ENCODE assay signal across 19 cellular contexts in the genomic region with DNA sequence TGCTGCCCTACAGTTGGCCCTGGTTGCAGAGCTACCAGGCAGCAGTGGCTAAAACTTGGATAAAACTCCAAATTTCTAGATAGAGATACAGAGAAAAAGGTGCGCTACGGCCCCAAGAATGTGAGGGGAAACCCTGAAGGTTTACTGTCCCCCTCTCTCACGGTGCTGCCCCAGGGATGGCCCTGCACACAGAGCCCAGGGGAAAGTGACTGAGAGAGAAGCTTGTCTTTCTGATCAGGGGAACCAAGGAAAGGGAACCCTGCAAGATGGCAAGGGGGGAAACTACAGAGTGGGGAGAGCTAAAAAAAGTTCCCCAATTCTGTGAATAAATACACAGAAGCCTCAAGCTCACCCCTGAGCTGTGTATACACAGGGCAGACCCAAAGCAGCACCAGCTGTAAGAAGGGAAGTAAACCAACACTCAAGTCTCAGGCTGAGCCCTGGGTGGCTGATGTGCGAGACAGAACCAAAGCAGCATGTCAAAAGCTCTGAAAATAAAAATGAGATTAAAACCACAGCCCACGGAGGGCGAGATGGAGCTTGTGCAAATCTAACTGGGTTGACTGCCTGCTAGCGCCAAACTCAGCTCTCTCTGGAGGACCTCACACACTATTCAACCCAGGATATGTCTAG. TPM values are rescaled to one million over a fixed set of nuclear protein-coding genes. Genes with fewer than 3 reads are reported as not detected.
A peak's percentile ranks its signal among the peaks of the same experiment; 100 is the strongest.
DNase-seq lines count a peak whose midpoint lies in the region; ATAC-seq and TF ChIP-seq lines count a peak whose summit lies in the region.
"Had no signal": no experiment of that assay in that cellular context is flagged by ENCODE, and none has a peak within 500 bp of the region (broad histone marks: within the 10 kb centered on the region; RNA-seq: fewer than 3 reads in every experiment).

No MANE protein-coding gene starts in this region.

- H3K9me3 ChIP-seq in testis: no peaks in the 10 kb centered on the region
- H3K9me3 ChIP-seq: vagina had no signal

- DNase-seq in activated CD8-positive, alpha-beta memory T cell treated with anti-CD3 and anti-CD28 coated beads, Interleukin-2, amount 10 ng/mL, durations not matched to agents 7 days and 5 days: peak; percentile 33
- no peak for DNase-seq in activated CD8-positive, alpha-beta memory T cell treated with anti-CD3 and anti-CD28 coated beads for 24 hours
- DNase-seq in NB4 (ENCODE audit: low read depth) (peak; percentile 31), fibroblast of peridontal ligament (ENCODE audit: extremely low read depth) (peak; percentile 45), testis (peak; percentile 8)
- DNase-seq in activated naive CD4-positive, alpha-beta T cell treated with anti-CD3 and anti-CD28 coated beads for 36 hours: no peak
- DNase-seq: activated gamma-delta T cell; effector memory CD8-positive, alpha-beta T cell; KBM-7; kidney glomerular epithelial cell; NCI-H1105 treated with DMSO at 0.1 percent for 48 hours; NCI-H2171 treated with DMSO at 0.1 percent for 48 hours; NCI-H82; stimulated activated CD4-positive, alpha-beta T cell treated with anti-CD3 and anti-CD28 coated beads, Interleukin-15, amount 100 ng/mL, for 24 hours had no signal

- H3K36me3 Mint-ChIP-seq in activated CD8-positive, alpha-beta memory T cell treated with anti-CD3 and anti-CD28 coated beads, Interleukin-2, amount 10 ng/mL, durations not matched to agents 7 days and 5 days: no peaks in the 10 kb centered on the region
- peaks cover 2% of the 10 kb centered on the region for H3K36me3 Mint-ChIP-seq in activated naive CD4-positive, alpha-beta T cell treated with anti-CD3 and anti-CD28 coated beads for 36 hours (ENCODE audit: low read depth)

- no peaks in the 10 kb centered on the region for H3K36me3 ChIP-seq in testis (ENCODE audit: low read depth, missing control alignments)
- H3K36me3 ChIP-seq: vagina had no signal

- H3K27ac Mint-ChIP-seq in activated CD8-positive, alpha-beta memory T cell treated with anti-CD3 and anti-CD28 coated beads, Interleukin-2, amount 10 ng/mL, durations not matched to agents 7 days and 5 days: no peak overlapping the region
- no peak overlapping the region for H3K27ac Mint-ChIP-seq in activated naive CD4-positive, alpha-beta T cell treated with anti-CD3 and anti-CD28 coated beads for 36 hours
- H3K27ac Mint-ChIP-seq: T-cell had no signal

- H3K9me3 Mint-ChIP-seq in activated CD8-positive, alpha-beta memory T cell treated with anti-CD3 and anti-CD28 coated beads, Interleukin-2, amount 10 ng/mL, durations not matched to agents 7 days and 5 days (ENCODE audit: low read depth): no peaks in the 10 kb centered on the region
- H3K9me3 Mint-ChIP-seq in activated naive CD4-positive, alpha-beta T cell treated with anti-CD3 and anti-CD28 coated beads for 36 hours: no peaks in the 10 kb centered on the region
- H3K9me3 Mint-ChIP-seq: central memory CD8-positive, alpha-beta T cell; effector memory CD8-positive, alpha-beta T cell; T-cell had no signal

- TF ChIP-seq POLR2A in NB4 (IDR thresholded peaks at IDR 0.05; ENCODE audit: extremely low read depth, insufficient read length) (no peak), testis (IDR thresholded peaks at IDR 0.05) (no peak)

- TF ChIP-seq CTCF in NB4 (IDR thresholded peaks at IDR 0.05; ENCODE audit: low read depth, low read length): no peak
- no peak for TF ChIP-seq CTCF in testis (IDR thresholded peaks at IDR 0.05)

- H3K4me3 Mint-ChIP-seq in activated CD8-positive, alpha-beta memory T cell treated with anti-CD3 and anti-CD28 coated beads, Interleukin-2, amount 10 ng/mL, durations not matched to agents 7 days and 5 days: no peak overlapping the region
- H3K4me3 Mint-ChIP-seq in activated naive CD4-positive, alpha-beta T cell treated with anti-CD3 and anti-CD28 coated beads for 36 hours: no peak overlapping the region
- H3K4me3 Mint-ChIP-seq: central memory CD8-positive, alpha-beta T cell; effector memory CD8-positive, alpha-beta T cell; T-cell had no signal

- H3K27ac ChIP-seq in testis: no peak overlapping the region
- H3K27ac ChIP-seq: vagina had no signal

- H3K27me3 Mint-ChIP-seq in activated CD8-positive, alpha-beta memory T cell treated with anti-CD3 and anti-CD28 coated beads, Interleukin-2, amount 10 ng/mL, durations not matched to agents 7 days and 5 days: no peaks in the 10 kb centered on the region
- H3K27me3 Mint-ChIP-seq in activated naive CD4-positive, alpha-beta T cell treated with anti-CD3 and anti-CD28 coated beads for 36 hours (ENCODE audit: low read depth): no peaks in the 10 kb centered on the region
- H3K27me3 Mint-ChIP-seq: central memory CD8-positive, alpha-beta T cell; effector memory CD8-positive, alpha-beta T cell; T-cell had no signal

- WGBS in testis, 2 donors: 78 to 79% methylated on average over 7 of the region's 7 CpGs

- peaks cover 8% of the 10 kb centered on the region for H3K4me1 Mint-ChIP-seq in activated CD8-positive, alpha-beta memory T cell treated with anti-CD3 and anti-CD28 coated beads, Interleukin-2, amount 10 ng/mL, durations not matched to agents 7 days and 5 days
- peaks cover 23% of the 10 kb centered on the region for H3K4me1 Mint-ChIP-seq in activated naive CD4-positive, alpha-beta T cell treated with anti-CD3 and anti-CD28 coated beads for 36 hours (ENCODE audit: low read depth)

- CTCF ChIA-PET in activated CD8-positive, alpha-beta memory T cell treated with anti-CD3 and anti-CD28 coated beads, Interleukin-2, amount 10 ng/mL, durations not matched to agents 7 days and 5 days (lab: Charles Lee): interaction anchor here (0.7 to 1.4 kb wide), 3 partner anchors 10 to 102 kb away, joined by 3 to 6 read pairs (median 4); no protein-coding TSS in a partner anchor
- CTCF ChIA-PET in activated naive CD4-positive, alpha-beta T cell treated with anti-CD3 and anti-CD28 coated beads for 36 hours (lab: Charles Lee): interaction anchor here (0.6 to 2.3 kb wide), 4 partner anchors 34 to 107 kb away, joined by 3 to 8 read pairs (median 4); no protein-coding TSS in a partner anchor

- no peak for ATAC-seq in activated CD8-positive, alpha-beta memory T cell treated with anti-CD3 and anti-CD28 coated beads, Interleukin-2, amount 10 ng/mL, durations not matched to agents 7 days and 5 days
- ATAC-seq in HG02870 (IDR thresholded peaks at IDR 0.05; ENCODE audit: unreplicated experiment): no peak
- no peak for ATAC-seq in GM19351 (IDR thresholded peaks at IDR 0.05; ENCODE audit: unreplicated experiment)
- ATAC-seq: effector memory CD8-positive, alpha-beta T cell; T-cell had no signal

- intact Hi-C loops in testis (cut with DNase I; ENCODE audit: low total_unique reads): no loop called here
- intact Hi-C loops in activated naive CD4-positive, alpha-beta T cell treated with anti-CD3 and anti-CD28 coated beads for 36 hours (cut with micrococcal nuclease): no loop called here

- H3K4me3 ChIP-seq in NB4 (ENCODE audit: low read depth, low read length) (no peak overlapping the region), testis (no peak overlapping the region)
- H3K4me3 ChIP-seq: vagina had no signal

- H3K27me3 ChIP-seq in testis: no peaks in the 10 kb centered on the region
- H3K27me3 ChIP-seq: vagina had no signal

- peaks cover 4% of the 10 kb centered on the region for H3K4me1 ChIP-seq in testis
- H3K4me1 ChIP-seq: vagina had no signal

RNA-seq across cellular contexts. Expression of gene GNB1L, which starts 22.1 kb away (rescaled TPM):
- total RNA-seq in activated CD8-positive, alpha-beta memory T cell treated with anti-CD3 and anti-CD28 coated beads, Interleukin-2, amount 10 ng/mL, durations not matched to agents 7 days and 5 days: 10 to 100 TPM; 13.7 to 14.7 TPM
- total RNA-seq in testis: 1 to 10 TPM; 5.5 to 6.9 TPM
- polyA plus RNA-seq in testis (ENCODE audit: insufficient read depth, low read depth, low replicate concordance): 6.0 TPM
- 1 to 10 TPM; 8.8 to 9.8 TPM for total RNA-seq in activated naive CD4-positive, alpha-beta T cell treated with anti-CD3 and anti-CD28 coated beads for 36 hours

RNA-seq across cellular contexts. Expression of gene RTL10, which starts 22.1 kb away (rescaled TPM):
- 10 to 100 TPM; 12.8 to 15.9 TPM for total RNA-seq in activated CD8-positive, alpha-beta memory T cell treated with anti-CD3 and anti-CD28 coated beads, Interleukin-2, amount 10 ng/mL, durations not matched to agents 7 days and 5 days
- total RNA-seq in testis: 10 to 100 TPM; 11.0 to 14.7 TPM
- 10.9 TPM for polyA plus RNA-seq in testis (ENCODE audit: insufficient read depth, low read depth, low replicate concordance)
- 10 to 100 TPM; 10.9 to 11.9 TPM for total RNA-seq in activated naive CD4-positive, alpha-beta T cell treated with anti-CD3 and anti-CD28 coated beads for 36 hours

Comparison
In these comparisons a context has a peak if more than half of its experiments do, and no peak if none do; other contexts are left out.
1. DNase-seq: peak in activated CD8-positive, alpha-beta memory T cell treated with anti-CD3 and anti-CD28 coated beads, Interleukin-2, amount 10 ng/mL, durations not matched to agents 7 days and 5 days (single experiment), NB4 (single experiment), fibroblast of peridontal ligament (single experiment) and testis (single experiment); none in activated CD8-positive, alpha-beta memory T cell treated with anti-CD3 and anti-CD28 coated beads for 24 hours (single experiment) and activated naive CD4-positive, alpha-beta T cell treated with anti-CD3 and anti-CD28 coated beads for 36 hours (single experiment).